In the genomic region with DNA sequence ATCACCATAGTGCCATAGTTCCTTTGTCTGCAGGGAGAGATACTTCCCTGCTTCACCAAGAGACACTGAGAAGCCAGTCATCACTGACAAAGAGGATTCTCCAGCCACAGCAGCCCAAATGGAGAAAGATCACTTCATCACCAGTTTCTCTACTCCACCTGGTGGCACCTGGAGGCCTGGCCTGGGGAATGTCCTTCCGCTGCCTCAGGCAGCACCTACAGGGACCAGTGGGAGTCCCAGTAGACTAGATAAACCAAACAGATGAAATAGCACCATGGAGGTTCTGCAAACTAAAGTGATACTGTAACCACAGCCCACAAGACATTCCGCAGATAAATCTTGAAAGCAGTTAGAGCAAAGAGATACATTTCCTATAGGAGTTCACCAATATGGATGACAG, we compare ENCODE assay signal across 18 cellular contexts.
DNase-seq lines count a peak whose midpoint lies in the region; ATAC-seq and TF ChIP-seq lines count a peak whose summit lies in the region.
"Had no signal": no experiment of that assay in that cellular context is flagged by ENCODE, and none has a peak within 500 bp of the region (broad histone marks: within the 10 kb centered on the region; RNA-seq: fewer than 3 reads in every experiment).

No MANE protein-coding gene starts in this region.

- H3K36me3 ChIP-seq in Caco-2 (ENCODE audit: control insufficient read depth, insufficient read depth, low read length) (no peaks in the 10 kb centered on the region), GM23338 (ENCODE audit: insufficient read depth) (no peaks in the 10 kb centered on the region), PC-3 (ENCODE audit: low read depth, low read length) (no peaks in the 10 kb centered on the region), A673 (ENCODE audit: insufficient read depth, low read length, poor library complexity, severe bottlenecking) (no peaks in the 10 kb centered on the region)
- H3K36me3 ChIP-seq: BE2C, SJCRH30 had no signal

- POLR2A ChIA-PET in Caco-2 (lab: Charles Lee) (no interaction called here), PC-3 (lab: Charles Lee; ENCODE audit: unreplicated experiment) (no interaction called here), A673 (lab: Charles Lee; ENCODE audit: low non-redundant PET) (no interaction called here)

- no peak overlapping the region for H3K4me3 Mint-ChIP-seq in Caco-2 (ENCODE audit: unreplicated experiment)
- H3K4me3 Mint-ChIP-seq in GM23338: no peak overlapping the region
- H3K4me3 Mint-ChIP-seq: CD8-positive, alpha-beta T cell had no signal

- no peak for TF ChIP-seq CTCF in Caco-2 (IDR thresholded peaks at IDR 0.05; ENCODE audit: insufficient read depth in 1 of 2, low read depth in 1 of 2, low read length in 1 of 2, severe bottlenecking in 1 of 2, unreplicated experiment in 1 of 2)
- peak; percentile 29 to 51; a peak in 3 of 4 replicates for TF ChIP-seq CTCF in GM23338 (conservative IDR thresholded peaks at IDR 0.05; ENCODE audit: low read depth in 2 of 2)
- TF ChIP-seq CTCF in PC-3 (conservative IDR thresholded peaks at IDR 0.05; ENCODE audit: low read depth, low read length): peak; percentile 33; the same call in 1 of the 2 replicates
- no peak for TF ChIP-seq CTCF in A673 (conservative IDR thresholded peaks at IDR 0.05; ENCODE audit: low read depth, low read length)

- H3K79me2 ChIP-seq in GM23338 (replicated peaks; ENCODE audit: insufficient read depth): no peaks in the 10 kb centered on the region
- H3K79me2 ChIP-seq in PC-3 (ENCODE audit: low read length): no peaks in the 10 kb centered on the region

- no peak overlapping the region for H3K27ac Mint-ChIP-seq in Caco-2 (ENCODE audit: unreplicated experiment)
- H3K27ac Mint-ChIP-seq in GM23338: no peak overlapping the region
- H3K27ac Mint-ChIP-seq: CD8-positive, alpha-beta T cell had no signal

- H3F3A ChIP-seq in GM23338 (replicated peaks; ENCODE audit: low read depth) (no peaks in the 10 kb centered on the region), PC-3 (ENCODE audit: low read length, unreplicated experiment) (no peaks in the 10 kb centered on the region)

- no peaks in the 10 kb centered on the region for H3K27me3 Mint-ChIP-seq in Caco-2 (ENCODE audit: insufficient read depth, unreplicated experiment)
- H3K27me3 Mint-ChIP-seq in GM23338 (ENCODE audit: insufficient read depth, low read depth, poor library complexity): peaks cover 2% of the 10 kb centered on the region

- H3K4me2 ChIP-seq in GM23338 (no peak overlapping the region), PC-3 (ENCODE audit: low read length) (no peak overlapping the region)

- no peak overlapping the region for H3K9ac ChIP-seq in PC-3 (ENCODE audit: low read length)

- intact Hi-C loops in Caco-2 (cut with micrococcal nuclease; ENCODE audit: unreplicated experiment) (loop anchor here (2.0 kb wide), 1 partner anchor 32 kb away; no protein-coding TSS in a partner anchor), PC-3 (cut with micrococcal nuclease) (no loop called here), A673 (cut with micrococcal nuclease; ENCODE audit: unreplicated experiment) (no loop called here)

- H3K9me2 ChIP-seq in GM23338 (ENCODE audit: insufficient read depth) (peaks cover 7% of the 10 kb centered on the region; the same call in 1 of the 2 replicates), PC-3 (replicated peaks; ENCODE audit: low read length) (no peaks in the 10 kb centered on the region)

- CTCF ChIA-PET in Caco-2 (lab: Charles Lee): no interaction called here
- CTCF ChIA-PET in PC-3 (lab: Charles Lee): no interaction called here
- CTCF ChIA-PET in A673 (lab: Charles Lee): no interaction called here

- no peaks in the 10 kb centered on the region for H3K27me3 ChIP-seq in Caco-2 (replicated peaks; ENCODE audit: control insufficient read depth, insufficient read depth, low read length)
- no peaks in the 10 kb centered on the region for H3K27me3 ChIP-seq in GM23338 (ENCODE audit: insufficient read depth)
- H3K27me3 ChIP-seq in PC-3 (ENCODE audit: low read length): no peaks in the 10 kb centered on the region
- H3K27me3 ChIP-seq in A673 (replicated peaks; ENCODE audit: insufficient read depth, low read depth, low read length, poor library complexity): no peaks in the 10 kb centered on the region
- H3K27me3 ChIP-seq: BE2C, SJCRH30 had no signal

- H3K4me3 ChIP-seq in Caco-2 (ENCODE audit: low read depth, low read length) (no peak overlapping the region), GM23338 (no peak overlapping the region), PC-3 (ENCODE audit: low read length) (no peak overlapping the region), A673 (ENCODE audit: low read depth, low read length, poor library complexity, severe bottlenecking) (no peak overlapping the region)
- H3K4me3 ChIP-seq: K562, SJCRH30 had no signal

- H3K36me3 Mint-ChIP-seq in Caco-2 (ENCODE audit: insufficient read depth, unreplicated experiment) (no peaks in the 10 kb centered on the region), GM23338 (ENCODE audit: low read depth) (peaks cover 35% of the 10 kb centered on the region)
- H3K36me3 Mint-ChIP-seq: CD8-positive, alpha-beta T cell had no signal

- peak; percentile 38; the same call in 2 of the 3 replicates for ATAC-seq in GM23338
- ATAC-seq in PC-3: no peak
- peak; percentile 34 for ATAC-seq in left lobe of liver
- ATAC-seq in GM21529 (IDR thresholded peaks at IDR 0.05; ENCODE audit: unreplicated experiment): no peak
- ATAC-seq: CD8-positive, alpha-beta T cell; HCT116; K562 had no signal

- no peaks in the 10 kb centered on the region for H3K9me3 ChIP-seq in Caco-2
- H3K9me3 ChIP-seq in PC-3 (ENCODE audit: low read length): no peaks in the 10 kb centered on the region
- H3K9me3 ChIP-seq in A673 (ENCODE audit: low read depth, low read length, poor library complexity, severe bottlenecking): peaks cover 7% of the 10 kb centered on the region
- H3K9me3 ChIP-seq: BE2C, SJCRH30 had no signal

- no TSS peak for BruUV-seq in Caco-2 (replicated peaks; lab: Mats Ljungman, UMichigan)
- no TSS peak for BruUV-seq in PC-3 (replicated peaks; lab: Mats Ljungman, UMichigan)
- BruUV-seq in A673 (replicated peaks; lab: Mats Ljungman, UMichigan): no TSS peak

- no peak overlapping the region for H3K27ac ChIP-seq in GM23338 (ENCODE audit: low read depth)
- no peak overlapping the region for H3K27ac ChIP-seq in PC-3 (ENCODE audit: low read length)
- H3K27ac ChIP-seq in A673 (ENCODE audit: low read depth, low read length, poor library complexity, severe bottlenecking): no peak overlapping the region
- H3K27ac ChIP-seq: HL-60, SJCRH30 had no signal

- H2AFZ ChIP-seq in GM23338 (0 out of 2 replicates have a peak overlapping the region, but pooled peaks have one; percentile 47), PC-3 (ENCODE audit: low read length) (no peak overlapping the region)

- H3K9me3 Mint-ChIP-seq in Caco-2 (ENCODE audit: unreplicated experiment) (peaks cover 28% of the 10 kb centered on the region), GM23338 (peaks cover 49% of the 10 kb centered on the region)

- H3K4me1 ChIP-seq in Caco-2: no peaks in the 10 kb centered on the region
- H3K4me1 ChIP-seq in GM23338 (ENCODE audit: insufficient read depth): no peaks in the 10 kb centered on the region
- H3K4me1 ChIP-seq in PC-3 (ENCODE audit: insufficient read depth, low read length): no peaks in the 10 kb centered on the region
- no peaks in the 10 kb centered on the region for H3K4me1 ChIP-seq in A673 (ENCODE audit: insufficient read depth, low read length, poor library complexity, severe bottlenecking)
- H3K4me1 ChIP-seq: BE2C, SJCRH30 had no signal

- DNase-seq in Caco-2 (peak; percentile 43 to 49), GM23338 (ENCODE audit: low spot score) (peak; percentile 35), PC-3 (peak; percentile 8), left lobe of liver (ENCODE audit: low spot score) (no peak), A673 (ENCODE audit: low spot score) (no peak), AG08395 (ENCODE audit: low spot score) (no peak)
- DNase-seq: BE2C; CD8-positive, alpha-beta T cell; NCI-H1417 treated with DMSO at 0.1 percent for 48 hours; NCI-H2029; NCI-H510A; NK-92 treated with Interleukin-12 subunit alpha and Interleukin-12 subunit beta, amount 100 ng/mL, for 24 hours; SJCRH30; T-helper 2 cell had no signal

- no peaks in the 10 kb centered on the region for H4K20me1 ChIP-seq in GM23338 (replicated peaks; ENCODE audit: insufficient read depth)
- no peaks in the 10 kb centered on the region for H4K20me1 ChIP-seq in PC-3 (ENCODE audit: low read length)

- H3K4me1 Mint-ChIP-seq in Caco-2 (ENCODE audit: low read depth, unreplicated experiment) (no peaks in the 10 kb centered on the region), GM23338 (no peaks in the 10 kb centered on the region)

TF ChIP-seq in GM23338, 12 proteins besides CTCF, POLR2A, EP300 and RAD21:
- TF ChIP-seq CREB1 (CRISPR knock-in tag; IDR thresholded peaks at IDR 0.05; ENCODE audit: low read depth) (no peak), POLR2AphosphoS5 (IDR thresholded peaks at IDR 0.05; ENCODE audit: low read depth) (no peak), EZH2 (IDR thresholded peaks at IDR 0.05; ENCODE audit: low read depth, unreplicated experiment) (no peak), EZH2phosphoT487 (IDR thresholded peaks at IDR 0.05; ENCODE audit: unreplicated experiment) (no peak), STAT1 (IDR thresholded peaks at IDR 0.05; ENCODE audit: unreplicated experiment) (no peak)
- TF ChIP-seq, protein P1, sequence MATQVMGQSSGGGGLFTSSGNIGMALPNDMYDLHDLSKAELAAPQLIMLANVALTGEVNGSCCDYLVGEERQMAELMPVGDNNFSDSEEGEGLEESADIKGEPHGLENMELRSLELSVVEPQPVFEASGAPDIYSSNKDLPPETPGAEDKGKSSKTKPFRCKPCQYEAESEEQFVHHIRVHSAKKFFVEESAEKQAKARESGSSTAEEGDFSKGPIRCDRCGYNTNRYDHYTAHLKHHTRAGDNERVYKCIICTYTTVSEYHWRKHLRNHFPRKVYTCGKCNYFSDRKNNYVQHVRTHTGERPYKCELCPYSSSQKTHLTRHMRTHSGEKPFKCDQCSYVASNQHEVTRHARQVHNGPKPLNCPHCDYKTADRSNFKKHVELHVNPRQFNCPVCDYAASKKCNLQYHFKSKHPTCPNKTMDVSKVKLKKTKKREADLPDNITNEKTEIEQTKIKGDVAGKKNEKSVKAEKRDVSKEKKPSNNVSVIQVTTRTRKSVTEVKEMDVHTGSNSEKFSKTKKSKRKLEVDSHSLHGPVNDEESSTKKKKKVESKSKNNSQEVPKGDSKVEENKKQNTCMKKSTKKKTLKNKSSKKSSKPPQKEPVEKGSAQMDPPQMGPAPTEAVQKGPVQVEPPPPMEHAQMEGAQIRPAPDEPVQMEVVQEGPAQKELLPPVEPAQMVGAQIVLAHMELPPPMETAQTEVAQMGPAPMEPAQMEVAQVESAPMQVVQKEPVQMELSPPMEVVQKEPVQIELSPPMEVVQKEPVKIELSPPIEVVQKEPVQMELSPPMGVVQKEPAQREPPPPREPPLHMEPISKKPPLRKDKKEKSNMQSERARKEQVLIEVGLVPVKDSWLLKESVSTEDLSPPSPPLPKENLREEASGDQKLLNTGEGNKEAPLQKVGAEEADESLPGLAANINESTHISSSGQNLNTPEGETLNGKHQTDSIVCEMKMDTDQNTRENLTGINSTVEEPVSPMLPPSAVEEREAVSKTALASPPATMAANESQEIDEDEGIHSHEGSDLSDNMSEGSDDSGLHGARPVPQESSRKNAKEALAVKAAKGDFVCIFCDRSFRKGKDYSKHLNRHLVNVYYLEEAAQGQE (IDR thresholded peaks at IDR 0.05; ENCODE audit: unreplicated experiment): no peak

Comparison
In these comparisons a context has a peak if more than half of its experiments do, and no peak if none do; other contexts are left out.
1. DNase-seq: peak in Caco-2 (2 of 2), GM23338 (single experiment) and PC-3 (single experiment); none in left lobe of liver (single experiment), A673 (single experiment) and AG08395 (single experiment).
2. CTCF ChIP-seq: peak in GM23338 (2 of 2) and PC-3 (single experiment); none in Caco-2 (0 of 2) and A673 (single experiment).
3. ATAC-seq: peak in GM23338 (single experiment) and left lobe of liver (single experiment); none in PC-3 (single experiment) and GM21529 (single experiment).